1 cellular context compared by ENCODE assay signal in genomic region chr10:73956476-73957338, GRCh38.
TF ChIP-seq lines count a peak whose summit lies in the region.

No MANE protein-coding gene starts in this region.

TF ChIP-seq in HEK293, 187 proteins besides CTCF, POLR2A, EP300 and RAD21 (continued from another document and continues in another):
- TF ChIP-seq HOXD13 (CRISPR knock-in tag; IDR thresholded peaks at IDR 0.05; ENCODE audit: borderline replicate concordance) (no peak), HOXC10 (CRISPR knock-in tag; IDR thresholded peaks at IDR 0.05) (no peak), IKZF3 (tag by site-specific recombination; IDR thresholded peaks at IDR 0.05) (no peak), GLIS1 (tag by site-specific recombination; IDR thresholded peaks at IDR 0.05) (no peak), ZNF561 (tag by site-specific recombination; IDR thresholded peaks at IDR 0.05; ENCODE audit: borderline replicate concordance) (no peak), ZNF391 (tag by site-specific recombination; IDR thresholded peaks at IDR 0.05; ENCODE audit: borderline replicate concordance, low read depth) (no peak), ZNF596 (tag by site-specific recombination; IDR thresholded peaks at IDR 0.05) (no peak), KLF10 (tag by site-specific recombination; IDR thresholded peaks at IDR 0.05) (no peak), PRDM10 (tag by site-specific recombination; IDR thresholded peaks at IDR 0.05) (peak; percentile 66), PRDM2 (tag by site-specific recombination; IDR thresholded peaks at IDR 0.05; ENCODE audit: borderline replicate concordance) (no peak), ZXDB (tag by site-specific recombination; IDR thresholded peaks at IDR 0.05) (peak; percentile 98), GLIS2 (tag by site-specific recombination; IDR thresholded peaks at IDR 0.05) (peak; percentile 48; the same call in 1 of the 2 replicates), REPIN1 (tag by site-specific recombination; IDR thresholded peaks at IDR 0.05; ENCODE audit: low read depth) (no peak), ZNF24 (tag by site-specific recombination; IDR thresholded peaks at IDR 0.05) (no peak), ZNF362 (tag by site-specific recombination; IDR thresholded peaks at IDR 0.05) (no peak), ZNF148 (tag by site-specific recombination; IDR thresholded peaks at IDR 0.05; ENCODE audit: borderline replicate concordance) (no peak), ZNF155 (tag by site-specific recombination; IDR thresholded peaks at IDR 0.05) (no peak), ZNF768 (tag by site-specific recombination; IDR thresholded peaks at IDR 0.05) (no peak), ZNF514 (tag by site-specific recombination; IDR thresholded peaks at IDR 0.05) (no peak), ZNF677 (tag by site-specific recombination; IDR thresholded peaks at IDR 0.05) (no peak), ZBTB44 (tag by site-specific recombination; IDR thresholded peaks at IDR 0.05) (no peak), TRIM28 (IDR thresholded peaks at IDR 0.05; ENCODE audit: borderline replicate concordance, low read length) (no peak), ZBTB49 (tag by site-specific recombination; IDR thresholded peaks at IDR 0.05; ENCODE audit: low read depth) (no peak), GLI2 (tag by site-specific recombination; IDR thresholded peaks at IDR 0.05; ENCODE audit: borderline replicate concordance, low read depth) (no peak), ZNF37A (tag by site-specific recombination; IDR thresholded peaks at IDR 0.05) (no peak), KLF1 (tag by site-specific recombination; IDR thresholded peaks at IDR 0.05) (peak; percentile 54), EGR2 (tag by site-specific recombination; IDR thresholded peaks at IDR 0.05; ENCODE audit: low read depth) (no peak), ZNF837 (tag by site-specific recombination; IDR thresholded peaks at IDR 0.05) (no peak), ZNF433 (tag by site-specific recombination; IDR thresholded peaks at IDR 0.05; ENCODE audit: low read depth) (no peak), ZNF548 (tag by site-specific recombination; IDR thresholded peaks at IDR 0.05) (no peak), ZNF777 (tag by site-specific recombination; IDR thresholded peaks at IDR 0.05; ENCODE audit: borderline replicate concordance) (no peak), ZNF692 (tag by site-specific recombination; IDR thresholded peaks at IDR 0.05) (peak; percentile 36; the same call in 1 of the 2 replicates), ZNF366 (tag by site-specific recombination; conservative IDR thresholded peaks at IDR 0.05) (no peak), ZNF830 (tag by site-specific recombination; IDR thresholded peaks at IDR 0.05; ENCODE audit: low read depth) (no peak), ZNF416 (tag by site-specific recombination; IDR thresholded peaks at IDR 0.05) (no peak), ZNF624 (tag by site-specific recombination; IDR thresholded peaks at IDR 0.05) (no peak), ZBTB17 (tag by site-specific recombination; IDR thresholded peaks at IDR 0.05) (peak; percentile 34; the same call in 1 of the 2 replicates), MZF1 (tag by site-specific recombination; IDR thresholded peaks at IDR 0.05; ENCODE audit: borderline replicate concordance) (no peak), ZNF530 (tag by site-specific recombination; IDR thresholded peaks at IDR 0.05; ENCODE audit: low read depth) (no peak), KLF9 (tag by site-specific recombination; IDR thresholded peaks at IDR 0.05; ENCODE audit: low read depth) (no peak), PATZ1 (tag by site-specific recombination; IDR thresholded peaks at IDR 0.05) (peak; percentile 24; the same call in 1 of the 2 replicates), ZNF138 (tag by site-specific recombination; IDR thresholded peaks at IDR 0.05; ENCODE audit: borderline replicate concordance) (no peak)
